ENCODE assay signal across 17 cellular contexts in genomic region chr10:133249975-133250754, GRCh38. TPM values are rescaled to one million over a fixed set of nuclear protein-coding genes. Genes with fewer than 3 reads are reported as not detected.
DNase-seq lines count a peak whose midpoint lies in the region; ATAC-seq lines count a peak whose summit lies in the region.
"Had no signal": no experiment of that assay in that cellular context is flagged by ENCODE, and none has a peak within 500 bp of the region (broad histone marks: within the 10 kb centered on the region; RNA-seq: fewer than 3 reads in every experiment).

No MANE protein-coding gene starts in this region.

- no peaks in the 10 kb centered on the region for H3K9me3 Mint-ChIP-seq in activated CD8-positive, alpha-beta memory T cell treated with anti-CD3 and anti-CD28 coated beads, Interleukin-2, amount 10 ng/mL, durations not matched to agents 7 days and 5 days (ENCODE audit: low read depth)
- no peaks in the 10 kb centered on the region for H3K9me3 Mint-ChIP-seq in activated T-helper 17 cell treated with anti-CD3 and anti-CD28 coated beads, Interleukin-2, amount 50 U/mL, for 72 hours
- no peaks in the 10 kb centered on the region for H3K9me3 Mint-ChIP-seq in stimulated activated naive B cell treated with anti-CD40 and anti-IgM and Interleukin-4, amounts not matched to agents 10 μg/mL and 1 μg/mL and 100 μg/mL, for 72 hours
- H3K9me3 Mint-ChIP-seq: CD4-positive, alpha-beta T cell had no signal

- no peaks in the 10 kb centered on the region for H3K9me3 ChIP-seq in SJCRH30 (replicated peaks)
- H3K9me3 ChIP-seq: A549 had no signal

- H3K4me1 ChIP-seq in SJCRH30: peaks cover 8% of the 10 kb centered on the region; the same call in 1 of the 2 replicates

- H3K4me1 Mint-ChIP-seq in activated CD8-positive, alpha-beta memory T cell treated with anti-CD3 and anti-CD28 coated beads, Interleukin-2, amount 10 ng/mL, durations not matched to agents 7 days and 5 days: peaks cover 2% of the 10 kb centered on the region
- no peaks in the 10 kb centered on the region for H3K4me1 Mint-ChIP-seq in activated T-helper 17 cell treated with anti-CD3 and anti-CD28 coated beads, Interleukin-2, amount 50 U/mL, for 72 hours
- peaks cover 6 to 7% of the 10 kb centered on the region in 2 donors for H3K4me1 Mint-ChIP-seq in stimulated activated naive B cell treated with anti-CD40 and anti-IgM and Interleukin-4, amounts not matched to agents 10 μg/mL and 1 μg/mL and 100 μg/mL, for 72 hours

- peaks cover 5% of the 10 kb centered on the region for H3K27me3 Mint-ChIP-seq in activated CD8-positive, alpha-beta memory T cell treated with anti-CD3 and anti-CD28 coated beads, Interleukin-2, amount 10 ng/mL, durations not matched to agents 7 days and 5 days
- H3K27me3 Mint-ChIP-seq in activated T-helper 17 cell treated with anti-CD3 and anti-CD28 coated beads, Interleukin-2, amount 50 U/mL, for 72 hours: peaks cover 5% of the 10 kb centered on the region
- H3K27me3 Mint-ChIP-seq in stimulated activated naive B cell treated with anti-CD40 and anti-IgM and Interleukin-4, amounts not matched to agents 10 μg/mL and 1 μg/mL and 100 μg/mL, for 72 hours: peaks cover 21 to 24% of the 10 kb centered on the region in 2 donors
- H3K27me3 Mint-ChIP-seq: CD4-positive, alpha-beta T cell had no signal

- H3K36me3 Mint-ChIP-seq in activated CD8-positive, alpha-beta memory T cell treated with anti-CD3 and anti-CD28 coated beads, Interleukin-2, amount 10 ng/mL, durations not matched to agents 7 days and 5 days: no peaks in the 10 kb centered on the region
- no peaks in the 10 kb centered on the region for H3K36me3 Mint-ChIP-seq in activated T-helper 17 cell treated with anti-CD3 and anti-CD28 coated beads, Interleukin-2, amount 50 U/mL, for 72 hours (ENCODE audit: low read depth)
- no peaks in the 10 kb centered on the region for H3K36me3 Mint-ChIP-seq in stimulated activated naive B cell treated with anti-CD40 and anti-IgM and Interleukin-4, amounts not matched to agents 10 μg/mL and 1 μg/mL and 100 μg/mL, for 72 hours

- CTCF ChIA-PET in activated CD8-positive, alpha-beta memory T cell treated with anti-CD3 and anti-CD28 coated beads, Interleukin-2, amount 10 ng/mL, durations not matched to agents 7 days and 5 days (lab: Charles Lee): no interaction called here

- H3K36me3 ChIP-seq in SJCRH30: no peaks in the 10 kb centered on the region

- H3K4me3 Mint-ChIP-seq in activated CD8-positive, alpha-beta memory T cell treated with anti-CD3 and anti-CD28 coated beads, Interleukin-2, amount 10 ng/mL, durations not matched to agents 7 days and 5 days: no peak overlapping the region
- no peak overlapping the region for H3K4me3 Mint-ChIP-seq in activated T-helper 17 cell treated with anti-CD3 and anti-CD28 coated beads, Interleukin-2, amount 50 U/mL, for 72 hours
- no peak overlapping the region for H3K4me3 Mint-ChIP-seq in stimulated activated naive B cell treated with anti-CD40 and anti-IgM and Interleukin-4, amounts not matched to agents 10 μg/mL and 1 μg/mL and 100 μg/mL, for 72 hours
- H3K4me3 Mint-ChIP-seq: CD4-positive, alpha-beta T cell had no signal

- H3K27ac Mint-ChIP-seq in activated CD8-positive, alpha-beta memory T cell treated with anti-CD3 and anti-CD28 coated beads, Interleukin-2, amount 10 ng/mL, durations not matched to agents 7 days and 5 days: peak overlapping the region; percentile 36
- peak overlapping the region; percentile 16 for H3K27ac Mint-ChIP-seq in activated T-helper 17 cell treated with anti-CD3 and anti-CD28 coated beads, Interleukin-2, amount 50 U/mL, for 72 hours
- peak overlapping the region; percentile 39 for H3K27ac Mint-ChIP-seq in stimulated activated naive B cell treated with anti-CD40 and anti-IgM and Interleukin-4, amounts not matched to agents 10 μg/mL and 1 μg/mL and 100 μg/mL, for 72 hours
- H3K27ac Mint-ChIP-seq: CD4-positive, alpha-beta T cell had no signal

- no peaks in the 10 kb centered on the region for H3K27me3 ChIP-seq in SJCRH30

- DNase-seq in activated CD8-positive, alpha-beta memory T cell treated with anti-CD3 and anti-CD28 coated beads, Interleukin-2, amount 10 ng/mL, durations not matched to agents 7 days and 5 days: no peak
- DNase-seq in activated CD8-positive, alpha-beta memory T cell treated with anti-CD3 and anti-CD28 coated beads for 24 hours: no peak
- DNase-seq in left lobe of liver (ENCODE audit: low spot score): no peak
- DNase-seq in stimulated activated naive B cell treated with anti-CD40 and anti-IgM and Interleukin-4, amounts not matched to agents 10 μg/mL and 1 μg/mL and 100 μg/mL, for 72 hours: no peak
- no peak for DNase-seq in SJCRH30
- no peak for DNase-seq in AML-193 (lab: John Stamatoyannopoulos, UW)
- DNase-seq: CD4-positive, alpha-beta T cell; GF-D8; GOT3; Kasumi-1; NCI-H1930; NCI-H2171 treated with DMSO at 0.1 percent for 48 hours; NCI-H510A treated with DMSO at 0.1 percent for 48 hours; SHP77 had no signal

- ATAC-seq in activated CD8-positive, alpha-beta memory T cell treated with anti-CD3 and anti-CD28 coated beads, Interleukin-2, amount 10 ng/mL, durations not matched to agents 7 days and 5 days: no peak
- no peak for ATAC-seq in activated T-helper 17 cell treated with anti-CD3 and anti-CD28 coated beads, Interleukin-2, amount 50 U/mL, for 72 hours (replicated peaks)
- peak; percentile 65 for ATAC-seq in left lobe of liver
- ATAC-seq in stimulated activated naive B cell treated with anti-CD40 and anti-IgM and Interleukin-4, amounts not matched to agents 10 μg/mL and 1 μg/mL and 100 μg/mL, for 72 hours (replicated peaks): no peak
- no peak for ATAC-seq in HG02571 (IDR thresholded peaks at IDR 0.05; ENCODE audit: unreplicated experiment)

- no peak overlapping the region for H3K27ac ChIP-seq in SJCRH30
- H3K27ac ChIP-seq: A549 had no signal

- no peak overlapping the region for H3K4me3 ChIP-seq in SJCRH30
- H3K4me3 ChIP-seq: A549 had no signal

RNA-seq across cellular contexts. Expression of gene VENTX, which starts 12.5 kb away (rescaled TPM):
- under 1 TPM in 1 of 2 experiments, not detected in 1; 0.12 TPM for total RNA-seq in activated CD8-positive, alpha-beta memory T cell treated with anti-CD3 and anti-CD28 coated beads, Interleukin-2, amount 10 ng/mL, durations not matched to agents 7 days and 5 days
- under 1 TPM in 1 of 2 donors, not detected in 1; 0.21 TPM for total RNA-seq in activated T-helper 17 cell treated with anti-CD3 and anti-CD28 coated beads, Interleukin-2, amount 50 U/mL, for 72 hours
- total RNA-seq in left lobe of liver: 0.15 TPM
- total RNA-seq in SJCRH30 (2014; rRNA removed; shearing (Covaris generic)): 0.10 and 0.26 TPM in 2 replicates

RNA-seq across cellular contexts. Expression of gene UTF1, which starts 20.1 kb away (rescaled TPM):
- not detected for total RNA-seq in activated CD8-positive, alpha-beta memory T cell treated with anti-CD3 and anti-CD28 coated beads, Interleukin-2, amount 10 ng/mL, durations not matched to agents 7 days and 5 days
- not detected for total RNA-seq in activated T-helper 17 cell treated with anti-CD3 and anti-CD28 coated beads, Interleukin-2, amount 50 U/mL, for 72 hours
- not detected for total RNA-seq in left lobe of liver
- total RNA-seq in SJCRH30 (2014; rRNA removed; shearing (Covaris generic)): not detected in 2 replicates
- total RNA-seq: CD4-positive, alpha-beta T cell had no signal

RNA-seq across cellular contexts. Expression of gene ADAM8, which starts 26.5 kb away (rescaled TPM):
- 100 to 1,000 TPM; 142 to 173 TPM for total RNA-seq in activated CD8-positive, alpha-beta memory T cell treated with anti-CD3 and anti-CD28 coated beads, Interleukin-2, amount 10 ng/mL, durations not matched to agents 7 days and 5 days
- 100 to 1,000 TPM in 1 of 2 donors, 10 to 100 TPM in 1; 83.7 to 336 TPM for total RNA-seq in activated T-helper 17 cell treated with anti-CD3 and anti-CD28 coated beads, Interleukin-2, amount 50 U/mL, for 72 hours
- total RNA-seq in left lobe of liver: 7.4 TPM
- 0.56 and 0.67 TPM in 2 replicates for total RNA-seq in SJCRH30 (2014; rRNA removed; shearing (Covaris generic))

RNA-seq across cellular contexts. Expression of gene TUBGCP2, which starts 58.5 kb away (rescaled TPM):
- total RNA-seq in activated CD8-positive, alpha-beta memory T cell treated with anti-CD3 and anti-CD28 coated beads, Interleukin-2, amount 10 ng/mL, durations not matched to agents 7 days and 5 days: 10 to 100 TPM; 60.4 to 64.7 TPM
- 10 to 100 TPM; 47.8 to 55.8 TPM for total RNA-seq in activated T-helper 17 cell treated with anti-CD3 and anti-CD28 coated beads, Interleukin-2, amount 50 U/mL, for 72 hours
- 25.7 TPM for total RNA-seq in left lobe of liver
- total RNA-seq in SJCRH30 (2014; rRNA removed; shearing (Covaris generic)): 23.3 and 24.4 TPM in 2 replicates

RNA-seq across cellular contexts. Expression of gene ZNF511, which starts 58.5 kb away (rescaled TPM):
- 10 to 100 TPM; 50.7 to 60.1 TPM for total RNA-seq in activated CD8-positive, alpha-beta memory T cell treated with anti-CD3 and anti-CD28 coated beads, Interleukin-2, amount 10 ng/mL, durations not matched to agents 7 days and 5 days
- total RNA-seq in activated T-helper 17 cell treated with anti-CD3 and anti-CD28 coated beads, Interleukin-2, amount 50 U/mL, for 72 hours: 10 to 100 TPM; 52.8 to 74.2 TPM
- 30.2 TPM for total RNA-seq in left lobe of liver
- total RNA-seq in SJCRH30 (2014; rRNA removed; shearing (Covaris generic)): 23.9 and 28.5 TPM in 2 replicates

Comparison
In these comparisons a context has a peak if more than half of its experiments do, and no peak if none do; other contexts are left out.
1. RNA of gene ADAM8, which starts 26.5 kb away (total RNA-seq): 83.7 to 336 TPM in activated T-helper 17 cell treated with anti-CD3 and anti-CD28 coated beads, Interleukin-2, amount 50 U/mL, for 72 hours and 142 to 173 TPM in activated CD8-positive, alpha-beta memory T cell treated with anti-CD3 and anti-CD28 coated beads, Interleukin-2, amount 10 ng/mL, durations not matched to agents 7 days and 5 days; 7.4 TPM in left lobe of liver (single experiment) and 0.56 to 0.67 TPM in SJCRH30; every median in the first group is over 10 times any median in the second.
2. Peak in every context shown above with its lines, with median percentiles within 50 percentile points of each other: H3K27ac Mint-ChIP-seq.